2 cellular contexts compared by ENCODE assay signal in genomic region chr14:64960762-64961276, GRCh38.
TF ChIP-seq lines count a peak whose summit lies in the region.

No MANE protein-coding gene starts in this region.

TF ChIP-seq in A549, 52 proteins besides CTCF, POLR2A, EP300 and RAD21 (continued from another document):
- no peak for TF ChIP-seq SREBF2 (IDR thresholded peaks at IDR 0.05)
- TF ChIP-seq JUNB (IDR thresholded peaks at IDR 0.05) = no peak
- TF ChIP-seq CHD4 (IDR thresholded peaks at IDR 0.05; ENCODE audit: borderline replicate concordance) = no peak
- no peak for TF ChIP-seq HOXA7 (CRISPR knock-in tag; IDR thresholded peaks at IDR 0.05)
- no peak for TF ChIP-seq TFCP2L1 (CRISPR knock-in tag; IDR thresholded peaks at IDR 0.05)
- no peak for TF ChIP-seq MAZ (IDR thresholded peaks at IDR 0.05; ENCODE audit: borderline replicate concordance, low read depth, low read length)
- TF ChIP-seq TP53 (CRISPR knock-in tag; IDR thresholded peaks at IDR 0.05) = no peak
- TF ChIP-seq ZC3H11A (IDR thresholded peaks at IDR 0.05) = no peak
- no peak for TF ChIP-seq MAFK (IDR thresholded peaks at IDR 0.05; ENCODE audit: partially characterized antibody)
- no peak for TF ChIP-seq MYC (IDR thresholded peaks at IDR 0.05; ENCODE audit: borderline replicate concordance, low read length)
- TF ChIP-seq FOSB (CRISPR knock-in tag; IDR thresholded peaks at IDR 0.05) = no peak
- TF ChIP-seq EHF (CRISPR knock-in tag; IDR thresholded peaks at IDR 0.05) = no peak
- no peak for TF ChIP-seq HOXB13 (CRISPR knock-in tag; IDR thresholded peaks at IDR 0.05; ENCODE audit: low read depth)
- no peak for TF ChIP-seq CHD2 (IDR thresholded peaks at IDR 0.05; ENCODE audit: low read length, partially characterized antibody)
- no peak for TF ChIP-seq NFE2L2 (conservative IDR thresholded peaks at IDR 0.05; ENCODE audit: low read length)
- no peak for TF ChIP-seq BCL3 (IDR thresholded peaks at IDR 0.05)
- TF ChIP-seq FOXS1 (CRISPR knock-in tag; IDR thresholded peaks at IDR 0.05) = no peak
- TF ChIP-seq HMGXB4 (CRISPR knock-in tag; IDR thresholded peaks at IDR 0.05; ENCODE audit: borderline replicate concordance) = no peak

TF ChIP-seq in GM23338, 12 proteins besides CTCF, POLR2A, EP300 and RAD21:
- no peak for TF ChIP-seq EZH2 (IDR thresholded peaks at IDR 0.05; ENCODE audit: low read depth, unreplicated experiment)
- peak; percentile 53; the same call in 1 of the 2 replicates for TF ChIP-seq ZNF462 (CRISPR knock-in tag; IDR thresholded peaks at IDR 0.05)
